9 cellular contexts compared by ENCODE assay signal in the genomic region with DNA sequence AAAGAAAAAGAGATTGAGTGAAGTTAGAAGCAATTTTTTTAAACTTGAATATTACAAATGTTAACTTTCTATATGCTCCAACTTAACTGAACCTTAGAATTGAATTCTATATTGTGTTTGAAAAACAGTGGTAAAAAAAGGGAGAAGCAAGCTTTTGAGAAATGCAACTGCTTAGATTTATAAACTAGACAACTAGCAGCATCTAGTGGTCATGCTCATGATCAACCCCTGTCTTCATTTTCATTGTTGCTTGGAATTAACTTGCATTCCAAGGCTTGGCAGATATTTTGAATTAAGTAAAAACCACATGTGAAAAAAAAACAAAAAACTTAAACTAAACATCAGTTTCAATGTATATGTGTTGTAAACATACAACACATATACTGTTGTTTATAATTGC.
A peak's percentile ranks its signal among the peaks of the same experiment; 100 is the strongest.
DNase-seq lines count a peak whose midpoint lies in the region; ATAC-seq and TF ChIP-seq lines count a peak whose summit lies in the region.
"Had no signal": no experiment of that assay in that cellular context is flagged by ENCODE, and none has a peak within 500 bp of the region (broad histone marks: within the 10 kb centered on the region; RNA-seq: fewer than 3 reads in every experiment).

No MANE protein-coding gene starts in this region.

- no peaks in the 10 kb centered on the region for H3K9me3 ChIP-seq in neuronal stem cell (replicated peaks in 1 of 2; ENCODE audit: control insufficient read depth in 2 of 2, insufficient read depth in 1 of 2, low read depth in 1 of 2, low read length in 2 of 2)

- no peak overlapping the region for H2BK120ac ChIP-seq in neuronal stem cell (ENCODE audit: low read depth, low read length)

- H3K4ac ChIP-seq in neuronal stem cell (ENCODE audit: low read length) = no peak overlapping the region

- DNase-seq in GM06990 (ENCODE audit: extremely low read depth, insufficient read length) = no peak
- DNase-seq in NB4 (ENCODE audit: low read depth) = peak; percentile 14
- DNase-seq in dedifferentiated amniotic fluid mesenchymal stem cell (ENCODE audit: extremely low spot score) = peak; percentile 49
- DNase-seq in neuronal stem cell (ENCODE audit: low spot score) = peak; percentile 20
- DNase-seq in activated T-cell treated with anti-CD3 and anti-CD28 coated beads, Interleukin-2, amount 50 U/mL, for 1 hour = no peak
- DNase-seq in activated CD4-positive, CD25-positive, alpha-beta regulatory T cell (lab: John Stamatoyannopoulos, UW) = no peak
- no peak for DNase-seq in HK-2 (ENCODE audit: unreplicated experiment)
- DNase-seq in activated T-cell treated with anti-CD3 and anti-CD28 coated beads, Interleukin-2, amount 50 U/mL, for 72 hours = no peak

- H2AK5ac ChIP-seq in neuronal stem cell (ENCODE audit: low read depth, low read length) = no peak overlapping the region

- H2AFZ ChIP-seq in neuronal stem cell (ENCODE audit: low read length) = no peak overlapping the region

- H3K27ac Mint-ChIP-seq in activated T-cell treated with anti-CD3 and anti-CD28 coated beads, Interleukin-2, amount 50 U/mL, for 72 hours = no peak overlapping the region
- H3K27ac Mint-ChIP-seq: dendritic cell treated with granulocyte-macrophage colony-stimulating factor and Interleukin-4, amounts not matched to agents 40 ng/mL and 50 ng/mL, for 4 days had no signal

- H3K18ac ChIP-seq in neuronal stem cell (ENCODE audit: low read length) = no peak overlapping the region

- peaks cover 9 to 13% of the 10 kb centered on the region in 2 donors for H3K9me3 Mint-ChIP-seq in activated T-cell treated with anti-CD3 and anti-CD28 coated beads, Interleukin-2, amount 50 U/mL, for 72 hours
- H3K9me3 Mint-ChIP-seq: dendritic cell treated with granulocyte-macrophage colony-stimulating factor and Interleukin-4, amounts not matched to agents 40 ng/mL and 50 ng/mL, for 4 days had no signal

- H4K91ac ChIP-seq in neuronal stem cell (ENCODE audit: low read depth, low read length, poor library complexity) = no peak overlapping the region

- no peaks in the 10 kb centered on the region for H3K79me1 ChIP-seq in neuronal stem cell (ENCODE audit: low read depth, low read length)

- H2BK12ac ChIP-seq in neuronal stem cell (ENCODE audit: low read length) = no peak overlapping the region

- no peak overlapping the region for H4K8ac ChIP-seq in neuronal stem cell (ENCODE audit: low read depth, low read length)

- no peaks in the 10 kb centered on the region for H3K4me1 Mint-ChIP-seq in activated T-cell treated with anti-CD3 and anti-CD28 coated beads, Interleukin-2, amount 50 U/mL, for 72 hours (ENCODE audit: low read depth)

- no peaks in the 10 kb centered on the region for H3K27me3 ChIP-seq in GM06990 (replicated peaks; ENCODE audit: control insufficient read depth, insufficient read depth, low read length)
- no peaks in the 10 kb centered on the region for H3K27me3 ChIP-seq in neuronal stem cell (ENCODE audit: control insufficient read depth in 3 of 3, insufficient read depth in 3 of 3, low read depth in 1 of 3, low read length in 3 of 3)

- no peak for ATAC-seq in activated T-cell treated with anti-CD3 and anti-CD28 coated beads, Interleukin-2, amount 50 U/mL, for 72 hours (replicated peaks in 1 of 2)

- H3K4me2 ChIP-seq in neuronal stem cell (ENCODE audit: insufficient read depth, low read length, poor library complexity, severe bottlenecking) = no peak overlapping the region

- H3K36me3 ChIP-seq in GM06990 (ENCODE audit: control insufficient read depth, insufficient read depth, low read length) (no peaks in the 10 kb centered on the region), neuronal stem cell (replicated peaks in 1 of 2; ENCODE audit: control insufficient read depth in 2 of 2, insufficient read depth in 2 of 2, low read length in 2 of 2) (no peaks in the 10 kb centered on the region)

- peak; percentile 39 for TF ChIP-seq CTCF in GM06990 (IDR thresholded peaks at IDR 0.05; ENCODE audit: insufficient read depth, low read length, poor library complexity, severe bottlenecking)
- TF ChIP-seq CTCF in NB4 (IDR thresholded peaks at IDR 0.05; ENCODE audit: low read depth, low read length) = peak; percentile 43

- H3K9ac ChIP-seq in neuronal stem cell (ENCODE audit: low read depth, low read length, poor library complexity) = no peak overlapping the region

- no peak overlapping the region for H3K4me3 Mint-ChIP-seq in activated T-cell treated with anti-CD3 and anti-CD28 coated beads, Interleukin-2, amount 50 U/mL, for 72 hours
- H3K4me3 Mint-ChIP-seq: dendritic cell treated with granulocyte-macrophage colony-stimulating factor and Interleukin-4, amounts not matched to agents 40 ng/mL and 50 ng/mL, for 4 days had no signal

- no peak for TF ChIP-seq POLR2A in NB4 (IDR thresholded peaks at IDR 0.05; ENCODE audit: extremely low read depth, insufficient read length)

- no peak overlapping the region for H3K23ac ChIP-seq in neuronal stem cell (ENCODE audit: low read depth, low read length, poor library complexity)

- peaks cover 0 to under 1% of the 10 kb centered on the region in 2 donors for H3K4me1 ChIP-seq in neuronal stem cell (ENCODE audit: control insufficient read depth in 2 of 2, insufficient read depth in 1 of 2, low read depth in 1 of 2, low read length in 2 of 2)

- H3K4me3 ChIP-seq in GM06990 (replicated peaks; ENCODE audit: low read depth, low read length) (no peak overlapping the region), NB4 (ENCODE audit: low read depth, low read length) (no peak overlapping the region), neuronal stem cell (ENCODE audit: low read length in 2 of 2) (no peak overlapping the region)

- H2BK5ac ChIP-seq in neuronal stem cell (ENCODE audit: low read length) = no peak overlapping the region

- H2BK15ac ChIP-seq in neuronal stem cell (ENCODE audit: low read length) = no peak overlapping the region

- no peak overlapping the region for H3K14ac ChIP-seq in neuronal stem cell (ENCODE audit: low read length)

- no peaks in the 10 kb centered on the region for H3K27me3 Mint-ChIP-seq in activated T-cell treated with anti-CD3 and anti-CD28 coated beads, Interleukin-2, amount 50 U/mL, for 72 hours (ENCODE audit: low read depth)
- H3K27me3 Mint-ChIP-seq: dendritic cell treated with granulocyte-macrophage colony-stimulating factor and Interleukin-4, amounts not matched to agents 40 ng/mL and 50 ng/mL, for 4 days had no signal

- H3K36me3 Mint-ChIP-seq in activated T-cell treated with anti-CD3 and anti-CD28 coated beads, Interleukin-2, amount 50 U/mL, for 72 hours (ENCODE audit: insufficient read depth in 2 of 2) = peaks cover 15 to 18% of the 10 kb centered on the region in 2 donors

- H3K27ac ChIP-seq in neuronal stem cell (replicated peaks; ENCODE audit: low read length) = no peak overlapping the region

Comparison
In these comparisons a context has a peak if more than half of its experiments do, and no peak if none do; other contexts are left out.
1. DNase-seq: peak in NB4 (single experiment), dedifferentiated amniotic fluid mesenchymal stem cell (single experiment) and neuronal stem cell (single experiment); none in GM06990 (single experiment), activated T-cell treated with anti-CD3 and anti-CD28 coated beads, Interleukin-2, amount 50 U/mL, for 1 hour (single experiment), activated CD4-positive, CD25-positive, alpha-beta regulatory T cell (0 of 4), HK-2 (single experiment) and activated T-cell treated with anti-CD3 and anti-CD28 coated beads, Interleukin-2, amount 50 U/mL, for 72 hours (0 of 2).